In genomic region chr19:45953676-45954075, GRCh38 we compare ENCODE assay signal across 15 cellular contexts. TPM values are rescaled to one million over a fixed set of nuclear protein-coding genes. Genes with fewer than 3 reads are reported as not detected.
DNase-seq lines count a peak whose midpoint lies in the region; ATAC-seq and TF ChIP-seq lines count a peak whose summit lies in the region.
"Had no signal": no experiment of that assay in that cellular context is flagged by ENCODE, and none has a peak within 500 bp of the region (broad histone marks: within the 10 kb centered on the region; RNA-seq: fewer than 3 reads in every experiment).

No MANE protein-coding gene starts in this region.

- peaks cover 25 to 28% of the 10 kb centered on the region in 2 donors for H3K27me3 Mint-ChIP-seq in natural killer cell treated with Interleukin-12 subunit alpha and Interleukin-12 subunit beta and Interleukin-15 and Interleukin-18, amount 100 ng/mL, for 72 hours
- H3K27me3 Mint-ChIP-seq in natural killer cell (ENCODE audit: low read depth in 2 of 2), result peaks cover 17 to 23% of the 10 kb centered on the region in 2 donors

- H3K9ac ChIP-seq in iPS-15b (ENCODE audit: low read depth, low read length), result no peak overlapping the region

- no peak overlapping the region for H3K4me3 Mint-ChIP-seq in natural killer cell treated with Interleukin-12 subunit alpha and Interleukin-12 subunit beta and Interleukin-15 and Interleukin-18, amount 100 ng/mL, for 72 hours
- no peak overlapping the region for H3K4me3 Mint-ChIP-seq in natural killer cell

- TF ChIP-seq CTCF in natural killer cell (IDR thresholded peaks at IDR 0.05) (no peak), upper lobe of right lung (IDR thresholded peaks at IDR 0.05) (no peak), right lobe of liver (IDR thresholded peaks at IDR 0.05) (no peak)

- H3K27me3 ChIP-seq in iPS-15b (ENCODE audit: control insufficient read depth, insufficient read depth, low read length) (no peaks in the 10 kb centered on the region), upper lobe of right lung (peaks cover 14% of the 10 kb centered on the region), right lobe of liver (no peaks in the 10 kb centered on the region)

- H3K27ac ChIP-seq in angular gyrus (ENCODE audit: low read depth, low read length) (peak overlapping the region; percentile 79), upper lobe of right lung (peak overlapping the region; percentile 36), right lobe of liver (no peak overlapping the region)
- H3K27ac ChIP-seq: neutrophil had no signal

- ATAC-seq in natural killer cell treated with Interleukin-12 subunit alpha and Interleukin-12 subunit beta and Interleukin-15 and Interleukin-18, amount 100 ng/mL, for 72 hours, result no peak
- ATAC-seq in natural killer cell, result no peak
- no peak for ATAC-seq in upper lobe of right lung
- no peak for ATAC-seq in right lobe of liver
- ATAC-seq in GM21367 (IDR thresholded peaks at IDR 0.05; ENCODE audit: unreplicated experiment), result no peak
- ATAC-seq: Right ventricle myocardium inferior had no signal

- H3K36me3 Mint-ChIP-seq in natural killer cell treated with Interleukin-12 subunit alpha and Interleukin-12 subunit beta and Interleukin-15 and Interleukin-18, amount 100 ng/mL, for 72 hours, result no peaks in the 10 kb centered on the region
- H3K36me3 Mint-ChIP-seq in natural killer cell, result no peaks in the 10 kb centered on the region

- intact Hi-C loops in natural killer cell (cut with micrococcal nuclease) (no loop called here), upper lobe of right lung (cut with DNase I) (no loop called here), right lobe of liver (cut with DNase I) (no loop called here)

- H3K4me1 Mint-ChIP-seq in natural killer cell treated with Interleukin-12 subunit alpha and Interleukin-12 subunit beta and Interleukin-15 and Interleukin-18, amount 100 ng/mL, for 72 hours (ENCODE audit: low read depth in 2 of 2), result peaks cover 11 to 15% of the 10 kb centered on the region in 2 donors
- peaks cover 4 to 11% of the 10 kb centered on the region in 2 donors for H3K4me1 Mint-ChIP-seq in natural killer cell

- H3K4me3 ChIP-seq in iPS-15b (ENCODE audit: low read depth, low read length) (peak overlapping the region; percentile 89), upper lobe of right lung (no peak overlapping the region), right lobe of liver (no peak overlapping the region)

- peaks cover 9% of the 10 kb centered on the region for H3K9me3 Mint-ChIP-seq in natural killer cell treated with Interleukin-12 subunit alpha and Interleukin-12 subunit beta and Interleukin-15 and Interleukin-18, amount 100 ng/mL, for 72 hours
- H3K9me3 Mint-ChIP-seq in natural killer cell, result no peaks in the 10 kb centered on the region

- no peaks in the 10 kb centered on the region for H3K9me3 ChIP-seq in iPS-15b (ENCODE audit: control insufficient read depth, insufficient read depth, low read length)
- no peaks in the 10 kb centered on the region for H3K9me3 ChIP-seq in upper lobe of right lung
- no peaks in the 10 kb centered on the region for H3K9me3 ChIP-seq in right lobe of liver
- H3K9me3 ChIP-seq: neutrophil had no signal

- no peak overlapping the region for H3K27ac Mint-ChIP-seq in natural killer cell treated with Interleukin-12 subunit alpha and Interleukin-12 subunit beta and Interleukin-15 and Interleukin-18, amount 100 ng/mL, for 72 hours
- H3K27ac Mint-ChIP-seq in natural killer cell, result no peak overlapping the region

- peak; percentile 51 for DNase-seq in natural killer cell treated with Interleukin-12 subunit alpha and Interleukin-12 subunit beta and Interleukin-15 and Interleukin-18, amount 100 ng/mL, for 72 hours (ENCODE audit: low spot score)
- no peak for DNase-seq in natural killer cell
- no peak for DNase-seq in upper lobe of right lung
- DNase-seq in right lobe of liver, result no peak
- DNase-seq in activated CD4-positive, alpha-beta T cell treated with anti-CD3 and anti-CD28 coated beads for 1 hour, result no peak
- DNase-seq: GOT3; NCI-H1436 treated with DMSO at 0.1 percent for 48 hours; NK-92 treated with Interleukin-12 subunit alpha and Interleukin-12 subunit beta, amount 100 ng/mL, for 24 hours had no signal

- H3K36me3 ChIP-seq in iPS-15b (ENCODE audit: control insufficient read depth, insufficient read depth, low read length) (peaks cover 12% of the 10 kb centered on the region), upper lobe of right lung (no peaks in the 10 kb centered on the region), right lobe of liver (no peaks in the 10 kb centered on the region)
- H3K36me3 ChIP-seq: neutrophil had no signal

- WGBS in right lobe of liver (ENCODE audit: insufficient coverage, low coverage, low lambda C conversion rate, missing lambda C conversion rate), result no CpG with 5 or more reads among the region's 8 CpGs

- no peak for TF ChIP-seq POLR2A in right lobe of liver (IDR thresholded peaks at IDR 0.05)

- H3K4me1 ChIP-seq in iPS-15b (ENCODE audit: control insufficient read depth, insufficient read depth, low read length), result peaks cover 2% of the 10 kb centered on the region
- H3K4me1 ChIP-seq in upper lobe of right lung, result peaks cover 9% of the 10 kb centered on the region
- no peaks in the 10 kb centered on the region for H3K4me1 ChIP-seq in right lobe of liver

RNA-seq across cellular contexts. Expression of gene NOVA2, which starts 20.0 kb away (rescaled TPM):
- total RNA-seq in natural killer cell treated with Interleukin-12 subunit alpha and Interleukin-12 subunit beta and Interleukin-15 and Interleukin-18, amount 100 ng/mL, for 72 hours, result not detected
- total RNA-seq in natural killer cell, result not detected
- 21.2 TPM for total RNA-seq in upper lobe of right lung
- total RNA-seq in right lobe of liver, result 1 to 10 TPM in 2 of 6 experiments, under 1 TPM in 4; 0.66 to 2.5 (median 0.85) TPM

RNA-seq across cellular contexts. Expression of gene NANOS2, which starts 39.1 kb away (rescaled TPM):
- not detected for total RNA-seq in natural killer cell treated with Interleukin-12 subunit alpha and Interleukin-12 subunit beta and Interleukin-15 and Interleukin-18, amount 100 ng/mL, for 72 hours
- total RNA-seq in natural killer cell, result not detected
- not detected for total RNA-seq in upper lobe of right lung
- not detected for total RNA-seq in right lobe of liver
- total RNA-seq: frontal cortex, Right ventricle myocardium inferior, subcutaneous adipose tissue had no signal

RNA-seq across cellular contexts. Expression of gene CCDC61, which starts 41.6 kb away (rescaled TPM):
- 10 to 100 TPM; 21.4 to 26.7 TPM for total RNA-seq in natural killer cell treated with Interleukin-12 subunit alpha and Interleukin-12 subunit beta and Interleukin-15 and Interleukin-18, amount 100 ng/mL, for 72 hours
- total RNA-seq in natural killer cell, result 10 to 100 TPM; 10.6 to 16.9 (median 14.6) TPM
- total RNA-seq in upper lobe of right lung, result 15.4 TPM
- 1 to 10 TPM; 5.8 to 9.7 (median 8.1) TPM for total RNA-seq in right lobe of liver

RNA-seq across cellular contexts. Expression of gene MYPOP, which starts 51.3 kb away (rescaled TPM):
- 10 to 100 TPM; 10.6 to 14.9 TPM for total RNA-seq in natural killer cell treated with Interleukin-12 subunit alpha and Interleukin-12 subunit beta and Interleukin-15 and Interleukin-18, amount 100 ng/mL, for 72 hours
- total RNA-seq in natural killer cell (1 to 10 TPM; 7.0 to 8.4 (median 7.2) TPM), upper lobe of right lung (7.9 TPM), right lobe of liver (1 to 10 TPM; 2.5 to 5.2 (median 3.9) TPM)

Comparison
In these comparisons a context has a peak if more than half of its experiments do, and no peak if none do; other contexts are left out.
1. H3K27ac ChIP-seq: peak in angular gyrus (single experiment) and upper lobe of right lung (single experiment); none in right lobe of liver (0 of 3).